ENCODE assay signal across 1 cellular context in the genomic region with DNA sequence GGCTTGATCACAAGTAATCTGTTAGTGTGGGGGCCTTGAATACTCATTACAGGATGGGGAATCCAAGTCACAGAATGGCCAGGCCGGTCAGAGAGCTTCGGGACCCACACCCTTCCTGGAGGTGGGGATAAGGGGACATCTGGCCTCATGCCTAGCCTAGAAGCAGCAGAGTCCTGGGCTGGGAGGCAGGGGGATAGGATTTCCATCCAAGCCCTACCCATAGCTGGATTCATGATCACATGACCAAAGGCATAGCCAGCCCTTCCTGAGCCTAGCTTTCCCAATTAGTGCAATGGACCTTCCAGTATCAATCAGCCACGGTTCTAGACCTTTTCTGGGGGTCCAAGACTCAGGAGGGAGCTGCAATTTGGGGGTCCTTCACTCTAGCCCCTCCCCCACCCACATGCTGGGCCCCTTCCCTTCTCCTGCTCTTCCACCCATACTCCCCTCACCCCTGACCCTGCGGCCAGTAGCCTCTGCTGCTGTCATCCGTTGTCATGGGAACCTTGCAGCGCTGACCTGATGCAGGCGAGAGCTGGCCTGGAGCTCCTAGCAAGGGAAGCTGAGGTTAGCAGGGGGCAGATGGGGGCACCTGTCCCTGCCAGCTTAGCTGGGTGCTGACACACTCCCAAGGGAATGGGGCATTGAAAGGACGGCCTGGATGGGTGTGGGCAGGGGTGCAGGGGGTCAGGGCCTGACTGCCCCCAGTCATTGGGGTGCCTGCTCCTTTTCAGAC.
TF ChIP-seq lines count a peak whose summit lies in the region.

No MANE protein-coding gene starts in this region.

TF ChIP-seq in GM12878, 131 proteins besides CTCF, POLR2A, EP300 and RAD21:
- peak; percentile 10 for TF ChIP-seq USF1 (IDR thresholded peaks at IDR 0.05; ENCODE audit: borderline replicate concordance, extremely low read length, insufficient read depth, low read depth, low read length)
- no peak for TF ChIP-seq LARP7 (IDR thresholded peaks at IDR 0.05)
